1 cellular context compared by ENCODE assay signal in genomic region chr3:139653582-139653981, GRCh38.
TF ChIP-seq lines count a peak whose summit lies in the region.

No MANE protein-coding gene starts in this region.

TF ChIP-seq in WTC11, 78 proteins besides CTCF, POLR2A, EP300 and RAD21 (continued from another document):
- TF ChIP-seq PRDM15 (CRISPR knock-in tag; IDR thresholded peaks at IDR 0.05) (no peak), FOXP1 (CRISPR knock-in tag; IDR thresholded peaks at IDR 0.05; ENCODE audit: borderline replicate concordance) (no peak), ZNF121 (CRISPR knock-in tag; IDR thresholded peaks at IDR 0.05) (no peak), ATF1 (CRISPR knock-in tag; IDR thresholded peaks at IDR 0.05) (no peak), ZNF396 (CRISPR knock-in tag; IDR thresholded peaks at IDR 0.05; ENCODE audit: borderline replicate concordance) (no peak), USF2 (CRISPR knock-in tag; IDR thresholded peaks at IDR 0.05) (no peak), MXD4 (CRISPR knock-in tag; IDR thresholded peaks at IDR 0.05; ENCODE audit: borderline replicate concordance) (no peak), ZNF317 (CRISPR knock-in tag; IDR thresholded peaks at IDR 0.05; ENCODE audit: borderline replicate concordance, low read depth) (no peak), KAT7 (CRISPR knock-in tag; IDR thresholded peaks at IDR 0.05; ENCODE audit: borderline replicate concordance) (no peak), ZNF532 (CRISPR knock-in tag; IDR thresholded peaks at IDR 0.05; ENCODE audit: borderline replicate concordance) (no peak), ZNF281 (CRISPR knock-in tag; IDR thresholded peaks at IDR 0.05) (no peak), HMGXB4 (CRISPR knock-in tag; IDR thresholded peaks at IDR 0.05) (no peak), NR1H2 (CRISPR knock-in tag; IDR thresholded peaks at IDR 0.05) (no peak)
